In genomic region chr14:95157195-95157986, GRCh38 we compare ENCODE assay signal across 8 cellular contexts.
DNase-seq lines count a peak whose midpoint lies in the region; ATAC-seq and TF ChIP-seq lines count a peak whose summit lies in the region.

Gene DICER1, minus strand, starts transcription at chr14:95157529. Its CDS starts 24,071 bp downstream, at chr14:95133458.

- H3K27me3 Mint-ChIP-seq in central memory CD8-positive, alpha-beta T cell: no peaks in the 10 kb centered on the region

- peak within 1 kb of the TSS; percentile 96 for H3K4me3 Mint-ChIP-seq in central memory CD8-positive, alpha-beta T cell

- peak within 1 kb of the TSS; percentile 96 for H3K27ac Mint-ChIP-seq in central memory CD8-positive, alpha-beta T cell (ENCODE audit: low read depth)

- TF ChIP-seq CTCF in AG09319 (IDR thresholded peaks at IDR 0.05; ENCODE audit: low read depth, low read length): no peak

- H3K4me1 Mint-ChIP-seq in central memory CD8-positive, alpha-beta T cell: peaks cover 45% of the 10 kb centered on the region

- ATAC-seq in GM19035 (IDR thresholded peaks at IDR 0.05; ENCODE audit: unreplicated experiment) (peak; percentile 81), HG03342 (IDR thresholded peaks at IDR 0.05; ENCODE audit: unreplicated experiment) (peak; percentile 76)
- peak; percentile 84 to 87 for ATAC-seq in activated CD4-positive, CD25-positive, alpha-beta regulatory T cell treated with anti-CD3 and anti-CD28 coated beads, Interleukin-2, amount 50 U/mL, for 24 hours
- ATAC-seq in central memory CD8-positive, alpha-beta T cell (replicated peaks; ENCODE audit: extremely low read depth, poor library complexity, severe bottlenecking): peak; percentile 75

- no peaks in the 10 kb centered on the region for H3K9me3 Mint-ChIP-seq in central memory CD8-positive, alpha-beta T cell

- peaks cover 15% of the 10 kb centered on the region for H3K36me3 Mint-ChIP-seq in central memory CD8-positive, alpha-beta T cell (ENCODE audit: insufficient read depth)

- DNase-seq in AG09319 (ENCODE audit: extremely low read depth, low read depth) (peak; percentile 78), NCI-H446 (lab: John Stamatoyannopoulos, UW) (peak; percentile 92 to 95), islet precursor cell (peak; percentile 97)
- peak; percentile 90 to 94 for DNase-seq in central memory CD8-positive, alpha-beta T cell (ENCODE audit: low spot score in 2 of 2)
- peak; percentile 90 to 96 (median 92) for DNase-seq in stimulated activated CD4-positive, alpha-beta T cell treated with anti-CD3 and anti-CD28 coated beads, Interleukin-12 subunit alpha, Interleukin-12 subunit beta, amount 100 ng/mL, for 48 hours (ENCODE audit: low read depth in 2 of 3, low spot score in 1 of 3)

Comparison
In these comparisons a context has a peak if more than half of its experiments do, and no peak if none do; other contexts are left out.
1. Peak in every context shown above with its lines: DNase-seq and ATAC-seq.